9 cellular contexts compared by ENCODE assay signal in the genomic region with DNA sequence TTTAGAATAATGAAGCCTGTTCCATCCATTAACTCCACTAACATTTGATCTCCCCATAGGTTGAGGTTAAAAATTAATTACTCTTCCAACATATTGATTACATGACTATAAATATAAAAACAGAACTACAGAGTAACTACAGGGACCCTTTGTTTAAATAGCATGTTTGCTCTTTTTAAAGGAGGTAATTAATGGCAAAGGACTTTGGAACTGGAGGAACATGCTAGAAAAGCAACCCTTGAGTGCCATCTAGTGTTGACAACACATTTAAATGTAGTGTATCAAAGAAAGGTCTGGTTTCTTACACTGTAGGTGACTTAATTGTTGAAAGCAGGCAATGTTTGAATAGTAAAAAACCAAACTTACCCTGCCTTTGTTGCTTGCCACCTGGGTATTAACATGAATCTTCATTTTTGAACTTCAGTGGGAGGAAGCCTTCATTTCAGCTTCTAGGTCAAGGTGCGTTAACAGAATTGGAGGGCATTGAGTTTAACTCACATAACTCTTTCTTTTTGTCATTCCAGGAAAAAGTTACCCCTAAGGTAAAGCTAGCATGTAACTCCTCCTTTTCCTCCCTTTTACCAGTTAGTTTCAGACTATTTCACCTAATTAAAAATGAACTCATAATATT. TPM values are rescaled to one million over a fixed set of nuclear protein-coding genes. Genes with fewer than 3 reads are reported as not detected.
DNase-seq lines count a peak whose midpoint lies in the region; ATAC-seq and TF ChIP-seq lines count a peak whose summit lies in the region.
"Had no signal": no experiment of that assay in that cellular context is flagged by ENCODE, and none has a peak within 500 bp of the region (broad histone marks: within the 10 kb centered on the region; RNA-seq: fewer than 3 reads in every experiment).

No MANE protein-coding gene starts in this region.

- no peak overlapping the region for H3K27ac Mint-ChIP-seq in T-helper 17 cell
- H3K27ac Mint-ChIP-seq: CD8-positive, alpha-beta memory T cell had no signal

- no peak overlapping the region for H2AFZ ChIP-seq in neural cell (ENCODE audit: low read depth, low read length)

- POLR2A ChIA-PET in HEK293 (lab: Yijun Ruan, JAX), result no interaction called here

- no peaks in the 10 kb centered on the region for H3K79me2 ChIP-seq in neural cell (replicated peaks; ENCODE audit: insufficient read depth, low read length)

- H3K4me2 ChIP-seq in neural cell (ENCODE audit: low read length), result no peak overlapping the region

- ATAC-seq in T-helper 17 cell (peak; percentile 46), HG03457 (IDR thresholded peaks at IDR 0.05; ENCODE audit: unreplicated experiment) (no peak)

- CTCF ChIA-PET in HEK293 (lab: Yijun Ruan, JAX), result interaction anchor here (0.5 to 3.0 kb wide), 22 partner anchors 10 to 1996 kb away, joined by 3 to 41 read pairs (median 4); a partner anchor contains a TSS

- no peaks in the 10 kb centered on the region for H4K20me1 ChIP-seq in neural cell (ENCODE audit: insufficient read depth)

- peak; percentile 65 for DNase-seq in SIG-M5 treated with dmso at 0.1 percent for 504 hours (lab: John Stamatoyannopoulos, UW; ENCODE audit: unreplicated experiment)
- DNase-seq in SIG-M5 (lab: John Stamatoyannopoulos, UW), result no peak
- DNase-seq in NCI-H1694 (lab: John Stamatoyannopoulos, UW), result peak; percentile 67
- no peak for DNase-seq in T-helper 17 cell
- DNase-seq in fibroblast of pulmonary artery (ENCODE audit: low read depth), result peak; percentile 86

- H3K9me2 ChIP-seq in neural cell (ENCODE audit: insufficient read depth, low read length), result no peaks in the 10 kb centered on the region

- H3K9ac ChIP-seq in neural cell (ENCODE audit: low read length), result no peak overlapping the region

- peak; percentile 92 for TF ChIP-seq RAD21 in neural cell (conservative IDR thresholded peaks at IDR 0.05)

- peaks cover 29% of the 10 kb centered on the region for H3K4me1 ChIP-seq in HEK293 (ENCODE audit: control insufficient read depth, insufficient read depth, low read length)

- H3K27ac ChIP-seq in HEK293 (ENCODE audit: extremely low read depth, low read depth, low read length) (peak overlapping the region; percentile 39), neural cell (ENCODE audit: low read length) (no peak overlapping the region)

- H3K9me3 ChIP-seq in HEK293 (ENCODE audit: control insufficient read depth, insufficient read depth, low read depth, low read length) (no peaks in the 10 kb centered on the region), T-helper 17 cell (ENCODE audit: control insufficient read depth, low read length, poor library complexity, severe bottlenecking) (no peaks in the 10 kb centered on the region), neural cell (ENCODE audit: low read length) (no peaks in the 10 kb centered on the region)

- no peak overlapping the region for H3K4me3 Mint-ChIP-seq in T-helper 17 cell
- H3K4me3 Mint-ChIP-seq: CD8-positive, alpha-beta memory T cell had no signal

- no peaks in the 10 kb centered on the region for H3F3A ChIP-seq in neural cell (ENCODE audit: insufficient read depth, low read length, poor library complexity, severe bottlenecking)

- H3K4me3 ChIP-seq in HEK293 (ENCODE audit: low read depth, low read length) (no peak overlapping the region), fibroblast of pulmonary artery (replicated peaks; ENCODE audit: low read depth, low read length) (no peak overlapping the region), neural cell (ENCODE audit: low read length) (no peak overlapping the region)

- H3K36me3 ChIP-seq in HEK293 (ENCODE audit: control insufficient read depth in 2 of 2, insufficient read depth in 1 of 2, low read length in 2 of 2), result no peaks in the 10 kb centered on the region
- no peaks in the 10 kb centered on the region for H3K36me3 ChIP-seq in neural cell (ENCODE audit: insufficient read depth, low read length)

- no peaks in the 10 kb centered on the region for H3K27me3 ChIP-seq in neural cell (ENCODE audit: insufficient read depth, low read depth, low read length)

- TF ChIP-seq CTCF in HEK293 (tag by site-specific recombination; IDR thresholded peaks at IDR 0.05) (peak; percentile 55; the same call in 1 of the 2 replicates), fibroblast of pulmonary artery (IDR thresholded peaks at IDR 0.05; ENCODE audit: low read length, missing control alignments) (peak; percentile 59), neural cell (IDR thresholded peaks at IDR 0.05; ENCODE audit: poor library complexity, severe bottlenecking) (peak; percentile 90)

- no peaks in the 10 kb centered on the region for H3K4me1 Mint-ChIP-seq in T-helper 17 cell
- H3K4me1 Mint-ChIP-seq: CD8-positive, alpha-beta memory T cell had no signal

- TF ChIP-seq EP300 in neural cell (conservative IDR thresholded peaks at IDR 0.05; ENCODE audit: poor library complexity, severe bottlenecking), result no peak

- no peaks in the 10 kb centered on the region for H3K36me3 Mint-ChIP-seq in T-helper 17 cell (ENCODE audit: low read depth)
- H3K36me3 Mint-ChIP-seq: CD8-positive, alpha-beta memory T cell had no signal

- peaks cover 24% of the 10 kb centered on the region for H3K27me3 Mint-ChIP-seq in T-helper 17 cell

TF ChIP-seq in HEK293, 187 proteins besides CTCF, POLR2A, EP300 and RAD21 (continues in another document):
- TF ChIP-seq SP7 (tag by site-specific recombination; IDR thresholded peaks at IDR 0.05) (peak; percentile 61), SP2 (tag by site-specific recombination; IDR thresholded peaks at IDR 0.05) (no peak), YY2 (tag by site-specific recombination; IDR thresholded peaks at IDR 0.05) (no peak), ZNF473 (tag by site-specific recombination; IDR thresholded peaks at IDR 0.05) (no peak), ZNF24 (tag by site-specific recombination; IDR thresholded peaks at IDR 0.05) (no peak), ZBTB1 (tag by site-specific recombination; IDR thresholded peaks at IDR 0.05) (no peak), ZNF2 (tag by site-specific recombination; IDR thresholded peaks at IDR 0.05) (peak; percentile 66), ZNF112 (tag by site-specific recombination; IDR thresholded peaks at IDR 0.05) (no peak), PRDM1 (tag by site-specific recombination; IDR thresholded peaks at IDR 0.05) (0 out of 2 replicates have a peak, but pooled peaks have one; percentile 56)
- TF ChIP-seq, protein P1, sequence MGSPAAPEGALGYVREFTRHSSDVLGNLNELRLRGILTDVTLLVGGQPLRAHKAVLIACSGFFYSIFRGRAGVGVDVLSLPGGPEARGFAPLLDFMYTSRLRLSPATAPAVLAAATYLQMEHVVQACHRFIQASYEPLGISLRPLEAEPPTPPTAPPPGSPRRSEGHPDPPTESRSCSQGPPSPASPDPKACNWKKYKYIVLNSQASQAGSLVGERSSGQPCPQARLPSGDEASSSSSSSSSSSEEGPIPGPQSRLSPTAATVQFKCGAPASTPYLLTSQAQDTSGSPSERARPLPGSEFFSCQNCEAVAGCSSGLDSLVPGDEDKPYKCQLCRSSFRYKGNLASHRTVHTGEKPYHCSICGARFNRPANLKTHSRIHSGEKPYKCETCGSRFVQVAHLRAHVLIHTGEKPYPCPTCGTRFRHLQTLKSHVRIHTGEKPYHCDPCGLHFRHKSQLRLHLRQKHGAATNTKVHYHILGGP (tag by site-specific recombination; IDR thresholded peaks at IDR 0.05), result no peak

TF ChIP-seq in neural cell, 6 proteins besides CTCF, POLR2A, EP300 and RAD21:
- peak; percentile 92 for TF ChIP-seq SMC3 (conservative IDR thresholded peaks at IDR 0.05; ENCODE audit: poor library complexity)
- TF ChIP-seq POLR2AphosphoS5 (IDR thresholded peaks at IDR 0.05), result no peak
TF ChIP-seq in neural cell: peak in this region for 1.

RNA-seq across cellular contexts. Expression of a gene that starts 52.6 kb away (rescaled TPM):
- total RNA-seq in T-helper 17 cell, result 100 to 1,000 TPM in 1 of 2 donors, 10 to 100 TPM in 1; 81.0 to 135 TPM
- polyA plus RNA-seq in neural cell, result 129 and 191 TPM in 2 replicates
- polyA minus RNA-seq in neural cell, result 206 and 213 TPM in 2 replicates

Comparison
In these comparisons a context has a peak if more than half of its experiments do, and no peak if none do; other contexts are left out.
1. DNase-seq: peak in SIG-M5 treated with dmso at 0.1 percent for 504 hours (single experiment), NCI-H1694 (single experiment) and fibroblast of pulmonary artery (single experiment); none in SIG-M5 (single experiment) and T-helper 17 cell (0 of 3).
2. Peak in every context shown above with its lines, with median percentiles within 50 percentile points of each other: CTCF ChIP-seq.